ENCODE assay signal across 36 cellular contexts in genomic region chr4:56902703-56903102, GRCh38.
"Had no signal": no experiment of that assay in that cellular context is flagged by ENCODE, and none has a peak within 500 bp of the region (broad histone marks: within the 10 kb centered on the region; RNA-seq: fewer than 3 reads in every experiment).

No MANE protein-coding gene starts in this region.

- H3K27ac Mint-ChIP-seq: activated B cell treated with CpG ODN at 0.5 μM for 24 hours; activated CD4-positive, alpha-beta memory T cell treated with anti-CD3 and anti-CD28 coated beads for 36 hours; activated CD4-positive, alpha-beta T cell treated with anti-CD3 and anti-CD28 coated beads, Interleukin-2, amount 10 ng/mL, durations not matched to agents 24 days and 14 days; activated CD8-positive, alpha-beta T cell treated with anti-CD3 and anti-CD28 coated beads for 36 hours; activated naive CD4-positive, alpha-beta T cell treated with anti-CD3 and anti-CD28 coated beads for 36 hours; activated naive CD4-positive, alpha-beta T cell treated with anti-CD3 and anti-CD28 coated beads, Interleukin-2, amount 50 U/mL, for 72 hours; activated naive CD8-positive, alpha-beta T cell treated with anti-CD3 and anti-CD28 coated beads for 36 hours; activated T-cell treated with anti-CD3 and anti-CD28 coated beads, Interleukin-2, amount 50 U/mL, for 72 hours; activated T-helper 1 cell treated with anti-CD3 and anti-CD28 coated beads, Interleukin-12 subunit alpha, Interleukin-12 subunit beta, Interleukin-2, Interleukin-4 antibody, amounts not matched to agents 30 ng/mL and 10 ng/mL and 1 ng/mL, durations not matched to agents 14 hours and 24 hours and 36 hours; activated T-helper 17 cell treated with anti-CD3 and anti-CD28 coated beads, Interleukin-2, amount 50 U/mL, for 72 hours; T-helper 2 cell treated with Interferon-gamma antibody and Interleukin-4, amounts not matched to agents 5 μg/mL and 100 μg/mL, for 36 hours had no signal

- ATAC-seq: activated CD8-positive, alpha-beta T cell treated with anti-CD3 and anti-CD28 coated beads for 36 hours; activated naive CD4-positive, alpha-beta T cell treated with anti-CD3 and anti-CD28 coated beads, Interleukin-2, amount 50 U/mL, for 72 hours; activated T-cell treated with anti-CD3 and anti-CD28 coated beads, Interleukin-2, amount 50 U/mL, for 4 hours; activated T-cell treated with anti-CD3 and anti-CD28 coated beads, Interleukin-2, amount 50 U/mL, for 72 hours; activated T-helper 17 cell treated with anti-CD3 and anti-CD28 coated beads, Interleukin-2, amount 50 U/mL, for 72 hours; body of pancreas had no signal

- H3K9me3 Mint-ChIP-seq: activated B cell treated with CpG ODN at 0.5 μM for 24 hours; activated CD4-positive, alpha-beta memory T cell treated with anti-CD3 and anti-CD28 coated beads for 36 hours; activated CD4-positive, alpha-beta T cell treated with anti-CD3 and anti-CD28 coated beads, Interleukin-2, amount 10 ng/mL, durations not matched to agents 24 days and 14 days; activated CD8-positive, alpha-beta T cell treated with anti-CD3 and anti-CD28 coated beads for 36 hours; activated naive CD4-positive, alpha-beta T cell treated with anti-CD3 and anti-CD28 coated beads for 36 hours; activated naive CD4-positive, alpha-beta T cell treated with anti-CD3 and anti-CD28 coated beads, Interleukin-2, amount 50 U/mL, for 72 hours; activated naive CD8-positive, alpha-beta T cell treated with anti-CD3 and anti-CD28 coated beads for 36 hours; activated T-cell treated with anti-CD3 and anti-CD28 coated beads, Interleukin-2, amount 50 U/mL, for 4 hours; activated T-cell treated with anti-CD3 and anti-CD28 coated beads, Interleukin-2, amount 50 U/mL, for 72 hours; activated T-helper 1 cell treated with anti-CD3 and anti-CD28 coated beads, Interleukin-12 subunit alpha, Interleukin-12 subunit beta, Interleukin-2, Interleukin-4 antibody, amounts not matched to agents 30 ng/mL and 10 ng/mL and 1 ng/mL, durations not matched to agents 14 hours and 24 hours and 36 hours; activated T-helper 17 cell treated with anti-CD3 and anti-CD28 coated beads, Interleukin-2, amount 50 U/mL, for 72 hours; T-helper 2 cell treated with Interferon-gamma antibody and Interleukin-4, amounts not matched to agents 5 μg/mL and 100 μg/mL, for 36 hours had no signal

- H3K27me3 ChIP-seq: adrenal gland, body of pancreas, brain microvascular endothelial cell, breast epithelium had no signal

- H3K27ac ChIP-seq: adrenal gland, body of pancreas, brain microvascular endothelial cell, breast epithelium, VCaP had no signal

- H3K4me1 ChIP-seq: adrenal gland, breast epithelium had no signal

- FAIRE-seq: astrocyte, colon, TTC549 had no signal

- H3K36me3 ChIP-seq: adrenal gland, brain microvascular endothelial cell, breast epithelium had no signal

- H3K9me3 ChIP-seq: adrenal gland, body of pancreas, breast epithelium had no signal

- H3K4me3 ChIP-seq: adrenal gland, body of pancreas, breast epithelium had no signal

- H3K4me3 Mint-ChIP-seq: activated B cell treated with CpG ODN at 0.5 μM for 24 hours; activated CD4-positive, alpha-beta memory T cell treated with anti-CD3 and anti-CD28 coated beads for 36 hours; activated CD4-positive, alpha-beta T cell treated with anti-CD3 and anti-CD28 coated beads, Interleukin-2, amount 10 ng/mL, durations not matched to agents 24 days and 14 days; activated CD8-positive, alpha-beta T cell treated with anti-CD3 and anti-CD28 coated beads for 36 hours; activated naive CD4-positive, alpha-beta T cell treated with anti-CD3 and anti-CD28 coated beads for 36 hours; activated naive CD8-positive, alpha-beta T cell treated with anti-CD3 and anti-CD28 coated beads for 36 hours; activated T-cell treated with anti-CD3 and anti-CD28 coated beads, Interleukin-2, amount 50 U/mL, for 4 hours; activated T-cell treated with anti-CD3 and anti-CD28 coated beads, Interleukin-2, amount 50 U/mL, for 72 hours; activated T-helper 1 cell treated with anti-CD3 and anti-CD28 coated beads, Interleukin-12 subunit alpha, Interleukin-12 subunit beta, Interleukin-2, Interleukin-4 antibody, amounts not matched to agents 30 ng/mL and 10 ng/mL and 1 ng/mL, durations not matched to agents 14 hours and 24 hours and 36 hours; activated T-helper 17 cell treated with anti-CD3 and anti-CD28 coated beads, Interleukin-2, amount 50 U/mL, for 72 hours; T-helper 2 cell treated with Interferon-gamma antibody and Interleukin-4, amounts not matched to agents 5 μg/mL and 100 μg/mL, for 36 hours had no signal

- H3K36me3 Mint-ChIP-seq: activated CD4-positive, alpha-beta memory T cell treated with anti-CD3 and anti-CD28 coated beads for 36 hours; activated naive CD4-positive, alpha-beta T cell treated with anti-CD3 and anti-CD28 coated beads, Interleukin-2, amount 50 U/mL, for 72 hours; activated naive CD8-positive, alpha-beta T cell treated with anti-CD3 and anti-CD28 coated beads for 36 hours had no signal

- DNase-seq: activated B cell treated with CpG ODN at 0.5 μM for 24 hours; activated CD4-positive, alpha-beta memory T cell treated with anti-CD3 and anti-CD28 coated beads for 36 hours; activated CD4-positive, alpha-beta T cell treated with anti-CD3 and anti-CD28 coated beads for 4 hours; activated CD4-positive, alpha-beta T cell treated with anti-CD3 and anti-CD28 coated beads, Interleukin-2, amount 10 ng/mL, durations not matched to agents 24 days and 14 days; activated CD4-positive, alpha-beta T cell treated with anti-CD3 and anti-CD28 coated beads, Interleukin-2, amount 50 U/mL, for 1 hour; activated CD4-positive, alpha-beta T cell treated with anti-CD3 and anti-CD28 coated beads, Interleukin-2, amount 50 U/mL, for 4 hours; activated CD4-positive, CD25-positive, alpha-beta regulatory T cell treated with anti-CD3 and anti-CD28 coated beads, Interleukin-2, amount 50 U/mL, for 72 hours; activated CD8-positive, alpha-beta memory T cell treated with anti-CD3 and anti-CD28 coated beads, Interleukin-2, amount 50 U/mL, for 4 hours; activated CD8-positive, alpha-beta T cell treated with anti-CD3 and anti-CD28 coated beads for 36 hours; activated effector memory CD4-positive, alpha-beta T cell treated with anti-CD3 and anti-CD28 coated beads, Interleukin-2, amount 50 U/mL, for 16 hours; activated gamma-delta T cell treated with Interleukin-2 at 50 U/mL for 16 hours; activated naive CD4-positive, alpha-beta T cell; activated naive CD4-positive, alpha-beta T cell treated with anti-CD3 and anti-CD28 coated beads for 36 hours; activated naive CD4-positive, alpha-beta T cell treated with anti-CD3 and anti-CD28 coated beads, Interleukin-2, amount 50 U/mL, for 16 hours; activated naive CD8-positive, alpha-beta T cell treated with anti-CD3 and anti-CD28 coated beads for 36 hours; activated T-cell treated with anti-CD3 and anti-CD28 coated beads for 4 hours; activated T-cell treated with anti-CD3 and anti-CD28 coated beads, Interleukin-2, amount 50 U/mL, for 1 hour; activated T-cell treated with anti-CD3 and anti-CD28 coated beads, Interleukin-2, amount 50 U/mL, for 4 hours; activated T-cell treated with anti-CD3 and anti-CD28 coated beads, Interleukin-2, amount 50 U/mL, for 72 hours; adrenal gland; amniotic stem cell; aorta; body of pancreas; brain microvascular endothelial cell; central memory CD4-positive, alpha-beta T cell; T-helper 2 cell; T-helper 9 cell had no signal

- H3K27me3 Mint-ChIP-seq: activated B cell treated with CpG ODN at 0.5 μM for 24 hours; activated CD4-positive, alpha-beta memory T cell treated with anti-CD3 and anti-CD28 coated beads for 36 hours; activated naive CD8-positive, alpha-beta T cell treated with anti-CD3 and anti-CD28 coated beads for 36 hours; activated T-helper 17 cell treated with anti-CD3 and anti-CD28 coated beads, Interleukin-2, amount 50 U/mL, for 72 hours had no signal
